In the genomic region with DNA sequence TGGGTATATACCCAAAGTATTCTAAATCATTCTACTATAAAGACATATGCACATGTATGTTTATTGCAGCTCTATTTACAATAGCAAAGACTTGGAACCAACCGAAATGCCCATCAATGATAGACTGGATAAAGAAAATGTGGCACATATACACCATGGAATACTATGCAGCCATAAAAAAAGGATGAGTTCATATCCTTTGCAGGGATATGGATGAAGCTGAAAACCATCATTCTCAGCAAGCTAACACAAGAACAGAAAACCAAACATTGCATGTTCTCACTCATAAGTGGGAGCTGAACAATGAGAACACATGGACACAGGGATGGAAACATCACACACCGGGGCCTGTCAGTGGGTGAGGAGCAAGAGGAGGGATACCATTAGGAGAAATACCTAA, we compare ENCODE assay signal across 3 cellular contexts.
DNase-seq lines count a peak whose midpoint lies in the region; ATAC-seq, FAIRE-seq and TF ChIP-seq lines count a peak whose summit lies in the region.
"Not testable (repeated sequence)": the region's sequence is repeated elsewhere in the genome, so short reads cannot be mapped to it uniquely, and the experiment has no call there.

No MANE protein-coding gene starts in this region.

- not testable (repeated sequence) for TF ChIP-seq RAD21 in K562 (CRISPR knock-in tag; conservative IDR thresholded peaks at IDR 0.05 in 1 of 2, IDR thresholded peaks at IDR 0.05 in 1 of 2)

- not testable (repeated sequence) for ATAC-seq in K562; Right ventricle myocardium superior (ENCODE audit: poor library complexity)

- FAIRE-seq in K562 (lab: Jason Lieb, UNC): not testable (repeated sequence)

- not testable (repeated sequence) for TF ChIP-seq CTCF in HEK293 (tag by site-specific recombination; IDR thresholded peaks at IDR 0.05); K562 (IDR thresholded peaks at IDR 0.05 in 2 of 3, conservative IDR thresholded peaks at IDR 0.05 in 1 of 3; ENCODE audit: insufficient read depth in 2 of 3, low read depth in 1 of 3, low read length in 3 of 3)

- not testable (repeated sequence) for H3K9me3 ChIP-seq in HEK293 (ENCODE audit: control insufficient read depth, insufficient read depth, low read depth, low read length); K562 (replicated peaks; ENCODE audit: control insufficient read depth, insufficient read depth, low read depth, low read length)

- not testable (repeated sequence) for TF ChIP-seq EP300 in K562 (IDR thresholded peaks at IDR 0.05; ENCODE audit: low read length)

- CTCF ChIA-PET in HEK293 (lab: Yijun Ruan, JAX); K562 (lab: Yijun Ruan, JAX; ENCODE audit: low intra/inter-chr PET ratio): not testable (repeated sequence)

- POLR2A ChIA-PET in HEK293 (lab: Yijun Ruan, JAX); K562 (lab: Yijun Ruan, JAX): not testable (repeated sequence)

- not testable (repeated sequence) for H3K9me1 ChIP-seq in K562 (ENCODE audit: control insufficient read depth, insufficient read depth, low read length)

- not testable (repeated sequence) for H3K4me1 ChIP-seq in HEK293 (ENCODE audit: control insufficient read depth, insufficient read depth, low read length); K562 (replicated peaks in 1 of 2; ENCODE audit: control insufficient read depth in 2 of 2, insufficient read depth in 2 of 2, low read length in 2 of 2)

- H3K36me3 ChIP-seq in HEK293 (ENCODE audit: control insufficient read depth in 2 of 2, insufficient read depth in 1 of 2, low read length in 2 of 2); K562 (ENCODE audit: control insufficient read depth, insufficient read depth, low read length): not testable (repeated sequence)

- H3K27me3 ChIP-seq in K562 (ENCODE audit: control insufficient read depth in 2 of 2, insufficient read depth in 2 of 2, low read length in 2 of 2): not testable (repeated sequence)

- TF ChIP-seq POLR2A in K562 (conservative IDR thresholded peaks at IDR 0.05): not testable (repeated sequence)

- not testable (repeated sequence) for H2AFZ ChIP-seq in K562 (ENCODE audit: low read depth, low read length)

- not testable (repeated sequence) for H3K4me3 ChIP-seq in HEK293 (ENCODE audit: low read depth, low read length); K562

- WGBS in K562 (ENCODE audit: insufficient coverage, low coverage, missing lambda C conversion rate): 76% methylated on average over 2 of the region's 2 CpGs

- in situ Hi-C loops in K562 (cut with MboI): not testable (repeated sequence)

- DNase-seq in K562 (ENCODE audit: extremely low read depth in 1 of 4, low spot score in 3 of 4): not testable (repeated sequence)
- DNase-seq in Right ventricle myocardium superior: peak; percentile 29

- H4K20me1 ChIP-seq in K562 (replicated peaks; ENCODE audit: control insufficient read depth, insufficient read depth, low read length): not testable (repeated sequence)

- not testable (repeated sequence) for H3K27ac ChIP-seq in HEK293 (ENCODE audit: extremely low read depth, low read depth, low read length); K562 (ENCODE audit: extremely low read depth, low read depth, low read length)

- H3K4me2 ChIP-seq in K562 (ENCODE audit: insufficient read depth, low read length): not testable (repeated sequence)

- not testable (repeated sequence) for BruUV-seq in K562 (replicated peaks; lab: Mats Ljungman, UMichigan)

- H3K79me2 ChIP-seq in K562 (ENCODE audit: control insufficient read depth, insufficient read depth, low read length): not testable (repeated sequence)

- H3K9ac ChIP-seq in K562 (ENCODE audit: insufficient read depth in 1 of 2, low read depth in 2 of 2, low read length in 2 of 2): not testable (repeated sequence)

- intact Hi-C loops in K562 (cut with micrococcal nuclease); Right ventricle myocardium superior (cut with DNase I): not testable (repeated sequence)

TF ChIP-seq in HEK293, 187 proteins besides CTCF, POLR2A, EP300 and RAD21:
- peak; percentile 81 for TF ChIP-seq ZNF146 (tag by site-specific recombination; IDR thresholded peaks at IDR 0.05)
- TF ChIP-seq, protein P1, sequence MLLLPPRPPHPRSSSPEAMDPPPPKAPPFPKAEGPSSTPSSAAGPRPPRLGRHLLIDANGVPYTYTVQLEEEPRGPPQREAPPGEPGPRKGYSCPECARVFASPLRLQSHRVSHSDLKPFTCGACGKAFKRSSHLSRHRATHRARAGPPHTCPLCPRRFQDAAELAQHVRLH (tag by site-specific recombination; IDR thresholded peaks at IDR 0.05): peak; percentile 55; the same call in 1 of the 2 replicates
TF ChIP-seq in HEK293: peak in this region for 2; not testable (repeated sequence) for 185.

TF ChIP-seq in K562, 482 proteins besides CTCF, POLR2A, EP300 and RAD21:
- TF ChIP-seq ZNF146 (CRISPR knock-in tag; IDR thresholded peaks at IDR 0.05; ENCODE audit: unreplicated experiment): peak; percentile 30
